In genomic region chr3:30657914-30658313, GRCh38 we compare ENCODE assay signal across 8 cellular contexts. TPM values are rescaled to one million over a fixed set of nuclear protein-coding genes. Genes with fewer than 3 reads are reported as not detected.
DNase-seq lines count a peak whose midpoint lies in the region; ATAC-seq and TF ChIP-seq lines count a peak whose summit lies in the region.

No MANE protein-coding gene starts in this region.

- 56 to 68% methylated on average over 3 of the region's 3 CpGs for WGBS in esophagus squamous epithelium, 2 donors

- no peaks in the 10 kb centered on the region for H3K9me3 Mint-ChIP-seq in CD8-positive, alpha-beta memory T cell

- peak overlapping the region; percentile 42 to 75 (median 71) for H3K4me3 Mint-ChIP-seq in CD8-positive, alpha-beta memory T cell

- H3K4me1 ChIP-seq in CD8-positive, alpha-beta memory T cell (ENCODE audit: insufficient read depth, low read length) = peaks cover 99% of the 10 kb centered on the region
- peaks cover 54% of the 10 kb centered on the region for H3K4me1 ChIP-seq in OCI-LY1 (ENCODE audit: insufficient read depth, low read length, severe bottlenecking)
- peaks cover 28 to 84% (median 51%) of the 10 kb centered on the region in 3 donors for H3K4me1 ChIP-seq in esophagus squamous epithelium

- H3K27me3 Mint-ChIP-seq in CD8-positive, alpha-beta memory T cell = no peaks in the 10 kb centered on the region

- in situ Hi-C loops in GM13976 (cut with MboI; ENCODE audit: low sequenced_read_pairs, unreplicated experiment) = no loop called here

- CTCF ChIA-PET in CD8-positive, alpha-beta memory T cell (lab: Charles Lee) = interaction anchor here (0.9 to 2.9 kb wide), 16 partner anchors 10 to 338 kb away, joined by 3 to 16 read pairs (median 4); partner anchors contain the start of gene TGFBR2

- peak overlapping the region; percentile 52; the same call in 1 of the 2 replicates for H3K9ac ChIP-seq in OCI-LY1 (ENCODE audit: low read length)

- H3K4me2 ChIP-seq in OCI-LY1 (ENCODE audit: low read length) = peak overlapping the region; percentile 51

- H3K9me2 ChIP-seq in OCI-LY1 (ENCODE audit: low read depth, low read length) = no peaks in the 10 kb centered on the region

- intact Hi-C loops in esophagus squamous epithelium (cut with DNase I) = no loop called here

- POLR2A ChIA-PET in CD8-positive, alpha-beta memory T cell (lab: Charles Lee) = interaction anchor here (0.7 to 3.0 kb wide), 13 partner anchors 11 to 1775 kb away, joined by 3 to 15 read pairs (median 8); partner anchors contain the start of gene TGFBR2

- H3K27me3 ChIP-seq in CD8-positive, alpha-beta memory T cell (ENCODE audit: insufficient read depth, low read length, poor library complexity, severe bottlenecking) = no peaks in the 10 kb centered on the region
- H3K27me3 ChIP-seq in OCI-LY1 (ENCODE audit: insufficient read depth, low read length) = no peaks in the 10 kb centered on the region
- no peaks in the 10 kb centered on the region for H3K27me3 ChIP-seq in esophagus squamous epithelium

- peaks cover 30% of the 10 kb centered on the region for H3K36me3 ChIP-seq in CD8-positive, alpha-beta memory T cell (ENCODE audit: insufficient read depth, low read length)
- H3K36me3 ChIP-seq in OCI-LY1 (ENCODE audit: insufficient read depth, low read length) (peaks cover 74% of the 10 kb centered on the region), esophagus squamous epithelium (peaks cover 0 to 75% (median 0%) of the 10 kb centered on the region in 3 donors)

- H3K79me2 ChIP-seq in OCI-LY1 (ENCODE audit: insufficient read depth, low read length) = no peaks in the 10 kb centered on the region

- no peaks in the 10 kb centered on the region for H3K9me3 ChIP-seq in CD8-positive, alpha-beta memory T cell (ENCODE audit: low read length)
- H3K9me3 ChIP-seq in OCI-LY1 (ENCODE audit: low read length) (no peaks in the 10 kb centered on the region), esophagus squamous epithelium (no peaks in the 10 kb centered on the region)

- TF ChIP-seq POLR2A in esophagus squamous epithelium (IDR thresholded peaks at IDR 0.05) = no peak

- ATAC-seq in GM21786 (IDR thresholded peaks at IDR 0.05; ENCODE audit: unreplicated experiment) = peak; percentile 27
- ATAC-seq in HG03469 (IDR thresholded peaks at IDR 0.05; ENCODE audit: unreplicated experiment) = no peak

- H3K4me1 Mint-ChIP-seq in CD8-positive, alpha-beta memory T cell = peaks cover 92 to 99% (median 97%) of the 10 kb centered on the region in 3 donors

- H3K36me3 Mint-ChIP-seq in CD8-positive, alpha-beta memory T cell = peaks cover 16 to 80% (median 42%) of the 10 kb centered on the region in 3 donors

- DNase-seq in CD8-positive, alpha-beta memory T cell = peak in 3 of 5 donors; percentile 52 to 84 (median 64)
- DNase-seq in esophagus squamous epithelium (lab: John Stamatoyannopoulos, UW) (no peak), GM19238 (ENCODE audit: insufficient read length, low spot score) (no peak), GM13976 (ENCODE audit: low spot score) (no peak)
- peak; percentile 17 for DNase-seq in stimulated activated naive CD4-positive, alpha-beta T cell treated with Interleukin-2 at 50 U/mL for 16 hours (lab: John Stamatoyannopoulos, UW)

- no peak overlapping the region for H2AFZ ChIP-seq in OCI-LY1 (ENCODE audit: low read length)

- no peaks in the 10 kb centered on the region for H4K20me1 ChIP-seq in OCI-LY1 (ENCODE audit: insufficient read depth, low read length)

- no peaks in the 10 kb centered on the region for H3F3A ChIP-seq in OCI-LY1 (ENCODE audit: insufficient read depth, low read length)

- H3K27ac ChIP-seq in CD8-positive, alpha-beta memory T cell (ENCODE audit: low read depth, low read length) = peak overlapping the region; percentile 9
- H3K27ac ChIP-seq in OCI-LY1 (ENCODE audit: low read depth, low read length, poor library complexity, severe bottlenecking) (peak overlapping the region; percentile 88), esophagus squamous epithelium (peak overlapping the region; percentile 5 to 75 (median 66))

- peak overlapping the region; percentile 90 to 99 (median 96) for H3K27ac Mint-ChIP-seq in CD8-positive, alpha-beta memory T cell

- TF ChIP-seq CTCF in OCI-LY1 (IDR thresholded peaks at IDR 0.05; ENCODE audit: low read length) (no peak), esophagus squamous epithelium (IDR thresholded peaks at IDR 0.05) (no peak), GM13976 (IDR thresholded peaks at IDR 0.05; ENCODE audit: borderline replicate concordance, control extremely low read depth, extremely low read depth, insufficient read depth, missing control alignments) (no peak)

- H3K4me3 ChIP-seq in CD8-positive, alpha-beta memory T cell (ENCODE audit: low read length) = peak overlapping the region; percentile 12
- H3K4me3 ChIP-seq in OCI-LY1 (ENCODE audit: low read depth, low read length, poor library complexity, severe bottlenecking) = peak overlapping the region; percentile 8
- no peak overlapping the region for H3K4me3 ChIP-seq in esophagus squamous epithelium

RNA-seq across cellular contexts. Expression of gene TGFBR2, which starts 51.5 kb away (rescaled TPM):
- 10 to 100 TPM; 55.3 to 56.3 TPM for total RNA-seq in CD8-positive, alpha-beta memory T cell
- 108 TPM for polyA plus RNA-seq in CD8-positive, alpha-beta memory T cell
- 100 to 1,000 TPM in 1 of 4 donors, 10 to 100 TPM in 3; 10.1 to 114 (median 48.7) TPM for total RNA-seq in esophagus squamous epithelium

Comparison
In these comparisons a context has a peak if more than half of its experiments do, and no peak if none do; other contexts are left out.
1. DNase-seq: peak in CD8-positive, alpha-beta memory T cell (3 of 5) and stimulated activated naive CD4-positive, alpha-beta T cell treated with Interleukin-2 at 50 U/mL for 16 hours (single experiment); none in esophagus squamous epithelium (single experiment), GM19238 (single experiment) and GM13976 (single experiment).
2. H3K27ac ChIP-seq: peak in every context shown above with its lines; median percentile 88 in OCI-LY1; 66 in esophagus squamous epithelium; 9 in CD8-positive, alpha-beta memory T cell.
3. H3K4me3 ChIP-seq: peak in CD8-positive, alpha-beta memory T cell (single experiment) and OCI-LY1 (single experiment); none in esophagus squamous epithelium (0 of 4).